Comparison of ENCODE assay signal across 2 cellular contexts in genomic region chr19:42074513-42075363, GRCh38.
TF ChIP-seq lines count a peak whose summit lies in the region.

No MANE protein-coding gene starts in this region.

TF ChIP-seq in A549, 52 proteins besides CTCF, POLR2A, EP300 and RAD21:
- TF ChIP-seq, protein P1, sequence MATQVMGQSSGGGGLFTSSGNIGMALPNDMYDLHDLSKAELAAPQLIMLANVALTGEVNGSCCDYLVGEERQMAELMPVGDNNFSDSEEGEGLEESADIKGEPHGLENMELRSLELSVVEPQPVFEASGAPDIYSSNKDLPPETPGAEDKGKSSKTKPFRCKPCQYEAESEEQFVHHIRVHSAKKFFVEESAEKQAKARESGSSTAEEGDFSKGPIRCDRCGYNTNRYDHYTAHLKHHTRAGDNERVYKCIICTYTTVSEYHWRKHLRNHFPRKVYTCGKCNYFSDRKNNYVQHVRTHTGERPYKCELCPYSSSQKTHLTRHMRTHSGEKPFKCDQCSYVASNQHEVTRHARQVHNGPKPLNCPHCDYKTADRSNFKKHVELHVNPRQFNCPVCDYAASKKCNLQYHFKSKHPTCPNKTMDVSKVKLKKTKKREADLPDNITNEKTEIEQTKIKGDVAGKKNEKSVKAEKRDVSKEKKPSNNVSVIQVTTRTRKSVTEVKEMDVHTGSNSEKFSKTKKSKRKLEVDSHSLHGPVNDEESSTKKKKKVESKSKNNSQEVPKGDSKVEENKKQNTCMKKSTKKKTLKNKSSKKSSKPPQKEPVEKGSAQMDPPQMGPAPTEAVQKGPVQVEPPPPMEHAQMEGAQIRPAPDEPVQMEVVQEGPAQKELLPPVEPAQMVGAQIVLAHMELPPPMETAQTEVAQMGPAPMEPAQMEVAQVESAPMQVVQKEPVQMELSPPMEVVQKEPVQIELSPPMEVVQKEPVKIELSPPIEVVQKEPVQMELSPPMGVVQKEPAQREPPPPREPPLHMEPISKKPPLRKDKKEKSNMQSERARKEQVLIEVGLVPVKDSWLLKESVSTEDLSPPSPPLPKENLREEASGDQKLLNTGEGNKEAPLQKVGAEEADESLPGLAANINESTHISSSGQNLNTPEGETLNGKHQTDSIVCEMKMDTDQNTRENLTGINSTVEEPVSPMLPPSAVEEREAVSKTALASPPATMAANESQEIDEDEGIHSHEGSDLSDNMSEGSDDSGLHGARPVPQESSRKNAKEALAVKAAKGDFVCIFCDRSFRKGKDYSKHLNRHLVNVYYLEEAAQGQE (IDR thresholded peaks at IDR 0.05), result no peak
- no peak for TF ChIP-seq RNF2 (IDR thresholded peaks at IDR 0.05; ENCODE audit: borderline replicate concordance, low read depth)
- TF ChIP-seq KDM5A (IDR thresholded peaks at IDR 0.05), result no peak
- no peak for TF ChIP-seq CHD2 (IDR thresholded peaks at IDR 0.05; ENCODE audit: low read length, partially characterized antibody)
- TF ChIP-seq MAZ (IDR thresholded peaks at IDR 0.05; ENCODE audit: borderline replicate concordance, low read depth, low read length), result peak; percentile 40; the same call in 1 of the 2 replicates
- no peak for TF ChIP-seq FOSL2 (IDR thresholded peaks at IDR 0.05)
- TF ChIP-seq FOSL2 (CRISPR knock-in tag; IDR thresholded peaks at IDR 0.05), result no peak
- TF ChIP-seq TFCP2L1 (CRISPR knock-in tag; IDR thresholded peaks at IDR 0.05), result 0 out of 2 replicates have a peak, but pooled peaks have one; percentile 26
- no peak for TF ChIP-seq TP53 (CRISPR knock-in tag; IDR thresholded peaks at IDR 0.05)
- TF ChIP-seq HOXA7 (CRISPR knock-in tag; IDR thresholded peaks at IDR 0.05), result peak; percentile 62; the same call in 1 of the 2 replicates
- TF ChIP-seq PHF8 (IDR thresholded peaks at IDR 0.05; ENCODE audit: borderline replicate concordance, low read depth), result no peak
- no peak for TF ChIP-seq RFX5 (IDR thresholded peaks at IDR 0.05)
- TF ChIP-seq SREBF2 (IDR thresholded peaks at IDR 0.05), result no peak
- TF ChIP-seq GATA3 (IDR thresholded peaks at IDR 0.05; ENCODE audit: borderline replicate concordance), result no peak
- peak; percentile 57; the same call in 1 of the 2 replicates for TF ChIP-seq HOXB13 (CRISPR knock-in tag; IDR thresholded peaks at IDR 0.05; ENCODE audit: low read depth)
- no peak for TF ChIP-seq RARB (CRISPR knock-in tag; IDR thresholded peaks at IDR 0.05)
- TF ChIP-seq ZNF302 (CRISPR knock-in tag; IDR thresholded peaks at IDR 0.05), result no peak
- no peak for TF ChIP-seq USF2 (IDR thresholded peaks at IDR 0.05)
- TF ChIP-seq FOXS1 (CRISPR knock-in tag; IDR thresholded peaks at IDR 0.05), result no peak
- TF ChIP-seq CEBPB (IDR thresholded peaks at IDR 0.05), result no peak
- no peak; the same call in 1 of the 2 replicates for TF ChIP-seq HDAC2 (IDR thresholded peaks at IDR 0.05)
- peak; percentile 55; the same call in 1 of the 2 replicates for TF ChIP-seq FOSB (CRISPR knock-in tag; IDR thresholded peaks at IDR 0.05)
- peak; percentile 46; the same call in 1 of the 2 replicates for TF ChIP-seq EHF (CRISPR knock-in tag; IDR thresholded peaks at IDR 0.05)
TF ChIP-seq in A549: peak in this region for 6.

TF ChIP-seq in GM23338, 12 proteins besides CTCF, POLR2A, EP300 and RAD21:
- no peak for TF ChIP-seq ZNF462 (CRISPR knock-in tag; IDR thresholded peaks at IDR 0.05)
- TF ChIP-seq CREB1 (CRISPR knock-in tag; IDR thresholded peaks at IDR 0.05; ENCODE audit: low read depth), result no peak
- no peak for TF ChIP-seq ETS1 (IDR thresholded peaks at IDR 0.05)
- no peak for TF ChIP-seq JUNB (IDR thresholded peaks at IDR 0.05; ENCODE audit: unreplicated experiment)
- TF ChIP-seq POLR2AphosphoS5 (IDR thresholded peaks at IDR 0.05; ENCODE audit: low read depth), result no peak
- TF ChIP-seq STAT1 (IDR thresholded peaks at IDR 0.05; ENCODE audit: unreplicated experiment), result no peak
- TF ChIP-seq EZH2phosphoT487 (IDR thresholded peaks at IDR 0.05; ENCODE audit: unreplicated experiment), result no peak
- TF ChIP-seq, protein P1 (IDR thresholded peaks at IDR 0.05; ENCODE audit: unreplicated experiment), result no peak
- no peak for TF ChIP-seq NANOG (IDR thresholded peaks at IDR 0.05; ENCODE audit: borderline replicate concordance)
- TF ChIP-seq EZH2 (IDR thresholded peaks at IDR 0.05; ENCODE audit: low read depth, unreplicated experiment), result no peak
- TF ChIP-seq ZNF114 (CRISPR knock-in tag; IDR thresholded peaks at IDR 0.05), result no peak
TF ChIP-seq in GM23338: peak in this region for 0.
